18 cellular contexts compared by ENCODE assay signal in the genomic region with DNA sequence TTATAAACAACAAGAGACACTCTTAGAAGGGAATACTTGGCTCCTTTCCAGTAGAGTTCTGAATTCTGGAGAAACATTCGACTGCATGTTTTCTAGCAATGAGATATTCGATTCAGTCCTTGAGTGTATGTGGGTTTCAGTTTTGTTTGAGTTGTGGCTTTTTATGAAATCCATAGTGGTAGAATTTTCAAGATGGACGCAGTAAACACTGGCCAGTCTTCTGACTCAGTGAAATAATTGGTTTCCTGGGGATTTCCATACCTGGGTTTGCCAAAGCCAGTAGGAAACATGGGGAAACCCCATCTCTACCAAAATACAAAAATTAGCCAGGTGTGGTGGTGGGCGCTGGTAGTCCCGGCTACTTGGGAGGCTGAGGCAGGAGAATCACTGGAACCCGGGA.
"Had no signal": no experiment of that assay in that cellular context is flagged by ENCODE, and none has a peak within 500 bp of the region (broad histone marks: within the 10 kb centered on the region; RNA-seq: fewer than 3 reads in every experiment).

No MANE protein-coding gene starts in this region.

- H3K27me3 Mint-ChIP-seq: naive thymus-derived CD4-positive, alpha-beta T cell had no signal

- H3K4me1 ChIP-seq: colonic mucosa, psoas muscle, upper lobe of left lung, uterus had no signal

- H3K9me3 ChIP-seq: colonic mucosa, gastrocnemius medialis, psoas muscle, tibial artery, upper lobe of left lung, uterus had no signal

- H3K27me3 ChIP-seq: colonic mucosa, gastrocnemius medialis, tibial artery, upper lobe of left lung, uterus had no signal

- ATAC-seq: gastrocnemius medialis; naive thymus-derived CD4-positive, alpha-beta T cell; psoas muscle; sciatic nerve had no signal

- H3K4me1 Mint-ChIP-seq: endodermal cell had no signal

- H3K27ac Mint-ChIP-seq: endodermal cell; naive thymus-derived CD4-positive, alpha-beta T cell; nephron progenitor cell had no signal

- FAIRE-seq: keratinocyte had no signal

- H3K36me3 ChIP-seq: colonic mucosa, gastrocnemius medialis, tibial artery, upper lobe of left lung, uterus had no signal

- DNase-seq: colonic mucosa; effector CD4-positive, alpha-beta T cell; endodermal cell; gastrocnemius medialis; left cardiac atrium; left ventricle myocardium superior; naive thymus-derived CD4-positive, alpha-beta T cell; nephron progenitor cell; psoas muscle; stimulated activated CD4-positive, alpha-beta T cell treated with anti-CD3 and anti-CD28 coated beads, Interleukin-2, amount 100 ng/mL, for 24 hours; stimulated activated CD4-positive, alpha-beta T cell treated with anti-CD3 and anti-CD28 coated beads, Interleukin-4, amount 100 ng/mL, for 4 hours; stimulated activated naive CD4-positive, alpha-beta T cell treated with Interleukin-2 at 50 U/mL for 16 hours; tibial artery; uterus had no signal

- H3K27ac ChIP-seq: colonic mucosa, gastrocnemius medialis, psoas muscle, upper lobe of left lung had no signal

- H3K4me3 ChIP-seq: colonic mucosa, gastrocnemius medialis, lung, psoas muscle, tibial artery, upper lobe of left lung, uterus had no signal

- H3K4me3 Mint-ChIP-seq: endodermal cell; naive thymus-derived CD4-positive, alpha-beta T cell; nephron progenitor cell had no signal
